18 cellular contexts compared by ENCODE assay signal in the genomic region with DNA sequence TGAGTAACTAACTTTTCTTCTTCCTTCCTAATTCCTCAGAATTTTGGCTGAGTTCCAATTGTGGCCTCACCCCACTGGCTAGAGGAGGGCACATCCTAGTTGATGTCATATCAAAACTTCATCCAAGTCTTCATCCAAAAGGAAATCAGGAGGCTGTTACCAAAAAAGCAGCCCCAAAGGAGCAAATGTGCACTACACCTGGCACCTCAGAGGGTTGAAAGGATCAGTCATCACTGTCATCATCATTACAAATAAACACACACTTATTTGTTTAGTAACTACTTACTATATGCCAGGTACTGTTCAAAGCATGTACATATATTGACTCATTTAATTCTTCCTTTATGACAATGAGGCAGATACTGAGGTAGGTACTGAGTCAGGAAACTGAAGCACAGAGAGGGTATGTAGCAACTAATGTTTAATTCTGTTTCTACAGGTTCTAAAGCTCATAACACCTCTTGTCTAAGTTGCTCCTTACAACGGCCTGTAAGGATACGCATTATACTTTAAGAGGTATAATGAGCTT. TPM values are rescaled to one million over a fixed set of nuclear protein-coding genes. Genes with fewer than 3 reads are reported as not detected.
A peak's percentile ranks its signal among the peaks of the same experiment; 100 is the strongest.
DNase-seq lines count a peak whose midpoint lies in the region; ATAC-seq and FAIRE-seq lines count a peak whose summit lies in the region.
"Had no signal": no experiment of that assay in that cellular context is flagged by ENCODE, and none has a peak within 500 bp of the region (broad histone marks: within the 10 kb centered on the region; RNA-seq: fewer than 3 reads in every experiment).

No MANE protein-coding gene starts in this region.

- H3K27me3 ChIP-seq in small intestine (ENCODE audit: control insufficient read depth in 2 of 2, insufficient read depth in 2 of 2, low read length in 2 of 2): peaks cover 0 to 4% of the 10 kb centered on the region in 2 donors

- no peaks in the 10 kb centered on the region for H3K9me3 ChIP-seq in small intestine (ENCODE audit: control insufficient read depth, low read depth)

- FAIRE-seq in small intestine (lab: Jason Lieb, UNC): no peak
- FAIRE-seq: HTR-8/SVneo had no signal

- H3K27ac ChIP-seq in small intestine (ENCODE audit: low read depth in 1 of 2, low read length in 1 of 2): no peak overlapping the region
- H3K27ac ChIP-seq: GM23248 had no signal

- ATAC-seq in activated CD8-positive, alpha-beta memory T cell treated with anti-CD3 and anti-CD28 coated beads, Interleukin-2, amount 10 ng/mL, durations not matched to agents 7 days and 5 days: peak; percentile 58
- peak; percentile 87 for ATAC-seq in activated T-helper 17 cell treated with anti-CD3 and anti-CD28 coated beads, Interleukin-2, amount 50 U/mL, for 72 hours (replicated peaks)
- ATAC-seq in GM21576 (IDR thresholded peaks at IDR 0.05; ENCODE audit: unreplicated experiment) (no peak), HG02798 (IDR thresholded peaks at IDR 0.05; ENCODE audit: poor library complexity, unreplicated experiment) (no peak)

- no peak overlapping the region for H3K27ac Mint-ChIP-seq in activated CD8-positive, alpha-beta memory T cell treated with anti-CD3 and anti-CD28 coated beads, Interleukin-2, amount 10 ng/mL, durations not matched to agents 7 days and 5 days
- H3K27ac Mint-ChIP-seq in activated T-helper 17 cell treated with anti-CD3 and anti-CD28 coated beads, Interleukin-2, amount 50 U/mL, for 72 hours: no peak overlapping the region

- CTCF ChIA-PET in activated CD8-positive, alpha-beta memory T cell treated with anti-CD3 and anti-CD28 coated beads, Interleukin-2, amount 10 ng/mL, durations not matched to agents 7 days and 5 days (lab: Charles Lee): interaction anchor here (0.9 to 1.5 kb wide), 4 partner anchors 11 to 683 kb away, joined by 3 to 6 read pairs (median 3); no protein-coding TSS in a partner anchor

- no peaks in the 10 kb centered on the region for H3K9me3 Mint-ChIP-seq in activated CD8-positive, alpha-beta memory T cell treated with anti-CD3 and anti-CD28 coated beads, Interleukin-2, amount 10 ng/mL, durations not matched to agents 7 days and 5 days (ENCODE audit: low read depth)
- H3K9me3 Mint-ChIP-seq in activated T-helper 17 cell treated with anti-CD3 and anti-CD28 coated beads, Interleukin-2, amount 50 U/mL, for 72 hours: no peaks in the 10 kb centered on the region

- WGBS in small intestine, 3 donors: 87 to 91% (median 89%) methylated on average over 2 of the region's 2 CpGs

- DNase-seq in activated CD8-positive, alpha-beta memory T cell treated with anti-CD3 and anti-CD28 coated beads, Interleukin-2, amount 10 ng/mL, durations not matched to agents 7 days and 5 days: no peak
- no peak for DNase-seq in activated CD8-positive, alpha-beta memory T cell treated with anti-CD3 and anti-CD28 coated beads, Interleukin-2, amount 50 U/mL, for 48 hours
- DNase-seq in DMS53 (lab: John Stamatoyannopoulos, UW) (peak; percentile 77), iPS-NIHi7 (ENCODE audit: extremely low spot score) (peak; percentile 1), small intestine (no peak)
- DNase-seq: AML-193; CD4-positive, alpha-beta memory T cell; DND-41; GDM1; GM23248; NCI-H1436 treated with DMSO at 0.1 percent for 48 hours; NCI-H2227 treated with DMSO at 0.1 percent for 48 hours; NCI-H526; OCI-M1 had no signal

- no peak overlapping the region for H3K4me3 ChIP-seq in small intestine (ENCODE audit: low read depth in 1 of 2, low read length in 2 of 2)
- H3K4me3 ChIP-seq: GM23248 had no signal

- H3K27me3 Mint-ChIP-seq in activated CD8-positive, alpha-beta memory T cell treated with anti-CD3 and anti-CD28 coated beads, Interleukin-2, amount 10 ng/mL, durations not matched to agents 7 days and 5 days: peaks cover 50% of the 10 kb centered on the region
- peaks cover 28% of the 10 kb centered on the region for H3K27me3 Mint-ChIP-seq in activated T-helper 17 cell treated with anti-CD3 and anti-CD28 coated beads, Interleukin-2, amount 50 U/mL, for 72 hours

- H3K36me3 ChIP-seq in small intestine (ENCODE audit: control insufficient read depth in 2 of 2, insufficient read depth in 2 of 2, low read length in 2 of 2): no peaks in the 10 kb centered on the region

- no peaks in the 10 kb centered on the region for H3K36me3 Mint-ChIP-seq in activated CD8-positive, alpha-beta memory T cell treated with anti-CD3 and anti-CD28 coated beads, Interleukin-2, amount 10 ng/mL, durations not matched to agents 7 days and 5 days
- no peaks in the 10 kb centered on the region for H3K36me3 Mint-ChIP-seq in activated T-helper 17 cell treated with anti-CD3 and anti-CD28 coated beads, Interleukin-2, amount 50 U/mL, for 72 hours (ENCODE audit: low read depth)
- H3K36me3 Mint-ChIP-seq: CD4-positive, alpha-beta memory T cell had no signal

- no peaks in the 10 kb centered on the region for H3K4me1 ChIP-seq in small intestine (ENCODE audit: control insufficient read depth in 2 of 2, insufficient read depth in 1 of 2, low read depth in 1 of 2, low read length in 1 of 2)

- peaks cover 7% of the 10 kb centered on the region for H3K4me1 Mint-ChIP-seq in activated CD8-positive, alpha-beta memory T cell treated with anti-CD3 and anti-CD28 coated beads, Interleukin-2, amount 10 ng/mL, durations not matched to agents 7 days and 5 days
- H3K4me1 Mint-ChIP-seq in activated T-helper 17 cell treated with anti-CD3 and anti-CD28 coated beads, Interleukin-2, amount 50 U/mL, for 72 hours: peaks cover 3% of the 10 kb centered on the region

- no peak overlapping the region for H3K4me3 Mint-ChIP-seq in activated CD8-positive, alpha-beta memory T cell treated with anti-CD3 and anti-CD28 coated beads, Interleukin-2, amount 10 ng/mL, durations not matched to agents 7 days and 5 days
- H3K4me3 Mint-ChIP-seq in activated T-helper 17 cell treated with anti-CD3 and anti-CD28 coated beads, Interleukin-2, amount 50 U/mL, for 72 hours: no peak overlapping the region
- H3K4me3 Mint-ChIP-seq: CD4-positive, alpha-beta memory T cell had no signal

RNA-seq across cellular contexts. Expression of a gene that starts 7.4 kb away (rescaled TPM):
- not detected for total RNA-seq in activated CD8-positive, alpha-beta memory T cell treated with anti-CD3 and anti-CD28 coated beads, Interleukin-2, amount 10 ng/mL, durations not matched to agents 7 days and 5 days
- not detected for total RNA-seq in activated T-helper 17 cell treated with anti-CD3 and anti-CD28 coated beads, Interleukin-2, amount 50 U/mL, for 72 hours
- polyA plus RNA-seq in small intestine: 1 to 10 TPM in 1 of 3 donors, not detected in 2; 1.6 TPM
- total RNA-seq: CD4-positive, alpha-beta memory T cell; GM23248 had no signal
- polyA plus RNA-seq: CD4-positive, alpha-beta memory T cell; GM23248 had no signal

Comparison
In these comparisons a context has a peak if more than half of its experiments do, and no peak if none do; other contexts are left out.
1. ATAC-seq: peak in activated CD8-positive, alpha-beta memory T cell treated with anti-CD3 and anti-CD28 coated beads, Interleukin-2, amount 10 ng/mL, durations not matched to agents 7 days and 5 days (single experiment) and activated T-helper 17 cell treated with anti-CD3 and anti-CD28 coated beads, Interleukin-2, amount 50 U/mL, for 72 hours (single experiment); none in GM21576 (single experiment) and HG02798 (single experiment).
2. DNase-seq: peak in DMS53 (single experiment) and iPS-NIHi7 (single experiment); none in activated CD8-positive, alpha-beta memory T cell treated with anti-CD3 and anti-CD28 coated beads, Interleukin-2, amount 10 ng/mL, durations not matched to agents 7 days and 5 days (single experiment), activated CD8-positive, alpha-beta memory T cell treated with anti-CD3 and anti-CD28 coated beads, Interleukin-2, amount 50 U/mL, for 48 hours (single experiment) and small intestine (single experiment).